ENCODE assay signal across 1 cellular context in the genomic region with DNA sequence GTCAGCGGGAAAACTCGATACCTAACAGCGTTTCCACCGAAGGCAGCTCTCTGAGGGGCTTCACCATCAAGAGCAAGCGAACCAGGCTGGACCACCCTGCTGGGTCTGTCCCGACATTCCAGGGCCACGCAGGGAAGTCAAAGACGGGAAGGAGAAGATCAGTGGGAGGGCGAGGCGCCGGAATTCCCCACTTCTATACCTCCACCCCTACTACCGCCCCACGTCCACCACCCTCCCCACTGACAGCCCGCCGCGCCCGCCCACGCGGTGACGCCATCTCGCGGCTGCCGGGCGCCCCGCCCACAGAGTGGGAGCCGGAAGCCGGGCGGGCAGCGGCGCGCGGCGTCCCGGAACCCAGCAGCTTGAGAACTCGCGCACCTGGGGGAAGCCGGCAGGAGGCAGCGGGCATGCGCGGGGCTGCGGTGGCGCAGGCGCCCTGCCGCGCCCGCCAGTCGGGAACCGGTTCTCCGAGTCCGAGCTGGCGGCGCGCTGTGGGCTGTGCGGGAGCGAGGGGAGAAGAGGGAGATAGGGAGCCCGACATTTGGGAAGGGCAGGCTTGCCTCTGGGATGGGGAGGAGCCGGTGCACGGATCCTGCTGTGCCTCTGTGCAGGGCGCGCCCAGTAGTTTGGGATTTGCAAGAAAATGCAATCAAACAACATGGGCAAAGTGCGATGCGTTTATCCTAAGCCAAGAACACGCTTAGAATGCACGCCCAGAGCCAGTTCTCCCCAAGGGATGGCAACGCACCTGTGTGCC.
TF ChIP-seq lines count a peak whose summit lies in the region.

No MANE protein-coding gene starts in this region.

TF ChIP-seq in GM12878, 131 proteins besides CTCF, POLR2A, EP300 and RAD21 (continued from another document):
- TF ChIP-seq, protein P1, sequence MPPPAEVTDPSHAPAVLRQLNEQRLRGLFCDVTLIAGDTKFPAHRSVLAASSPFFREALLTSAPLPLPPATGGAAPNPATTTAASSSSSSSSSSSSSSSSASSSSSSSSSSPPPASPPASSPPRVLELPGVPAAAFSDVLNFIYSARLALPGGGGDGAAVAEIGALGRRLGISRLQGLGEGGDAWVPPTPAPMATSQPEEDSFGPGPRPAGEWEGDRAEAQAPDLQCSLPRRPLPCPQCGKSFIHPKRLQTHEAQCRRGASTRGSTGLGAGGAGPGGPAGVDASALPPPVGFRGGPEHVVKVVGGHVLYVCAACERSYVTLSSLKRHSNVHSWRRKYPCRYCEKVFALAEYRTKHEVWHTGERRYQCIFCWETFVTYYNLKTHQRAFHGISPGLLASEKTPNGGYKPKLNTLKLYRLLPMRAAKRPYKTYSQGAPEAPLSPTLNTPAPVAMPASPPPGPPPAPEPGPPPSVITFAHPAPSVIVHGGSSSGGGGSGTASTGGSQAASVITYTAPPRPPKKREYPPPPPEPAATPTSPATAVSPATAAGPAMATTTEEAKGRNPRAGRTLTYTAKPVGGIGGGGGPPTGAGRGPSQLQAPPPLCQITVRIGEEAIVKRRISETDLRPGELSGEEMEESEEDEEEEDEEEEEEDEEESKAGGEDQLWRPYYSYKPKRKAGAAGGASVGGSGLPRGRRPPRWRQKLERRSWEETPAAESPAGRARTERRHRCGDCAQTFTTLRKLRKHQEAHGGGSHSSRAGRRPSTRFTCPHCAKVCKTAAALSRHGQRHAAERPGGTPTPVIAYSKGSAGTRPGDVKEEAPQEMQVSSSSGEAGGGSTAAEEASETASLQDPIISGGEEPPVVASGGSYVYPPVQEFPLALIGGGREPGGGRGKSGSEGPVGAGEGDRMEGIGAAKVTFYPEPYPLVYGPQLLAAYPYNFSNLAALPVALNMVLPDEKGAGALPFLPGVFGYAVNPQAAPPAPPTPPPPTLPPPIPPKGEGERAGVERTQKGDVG (CRISPR knock-in tag; IDR thresholded peaks at IDR 0.05) = no peak
- TF ChIP-seq MEF2A (IDR thresholded peaks at IDR 0.05; ENCODE audit: insufficient read depth, low read depth, low read length) = 0 out of 2 replicates have a peak, but pooled peaks have one; percentile 55
- TF ChIP-seq, protein P2, sequence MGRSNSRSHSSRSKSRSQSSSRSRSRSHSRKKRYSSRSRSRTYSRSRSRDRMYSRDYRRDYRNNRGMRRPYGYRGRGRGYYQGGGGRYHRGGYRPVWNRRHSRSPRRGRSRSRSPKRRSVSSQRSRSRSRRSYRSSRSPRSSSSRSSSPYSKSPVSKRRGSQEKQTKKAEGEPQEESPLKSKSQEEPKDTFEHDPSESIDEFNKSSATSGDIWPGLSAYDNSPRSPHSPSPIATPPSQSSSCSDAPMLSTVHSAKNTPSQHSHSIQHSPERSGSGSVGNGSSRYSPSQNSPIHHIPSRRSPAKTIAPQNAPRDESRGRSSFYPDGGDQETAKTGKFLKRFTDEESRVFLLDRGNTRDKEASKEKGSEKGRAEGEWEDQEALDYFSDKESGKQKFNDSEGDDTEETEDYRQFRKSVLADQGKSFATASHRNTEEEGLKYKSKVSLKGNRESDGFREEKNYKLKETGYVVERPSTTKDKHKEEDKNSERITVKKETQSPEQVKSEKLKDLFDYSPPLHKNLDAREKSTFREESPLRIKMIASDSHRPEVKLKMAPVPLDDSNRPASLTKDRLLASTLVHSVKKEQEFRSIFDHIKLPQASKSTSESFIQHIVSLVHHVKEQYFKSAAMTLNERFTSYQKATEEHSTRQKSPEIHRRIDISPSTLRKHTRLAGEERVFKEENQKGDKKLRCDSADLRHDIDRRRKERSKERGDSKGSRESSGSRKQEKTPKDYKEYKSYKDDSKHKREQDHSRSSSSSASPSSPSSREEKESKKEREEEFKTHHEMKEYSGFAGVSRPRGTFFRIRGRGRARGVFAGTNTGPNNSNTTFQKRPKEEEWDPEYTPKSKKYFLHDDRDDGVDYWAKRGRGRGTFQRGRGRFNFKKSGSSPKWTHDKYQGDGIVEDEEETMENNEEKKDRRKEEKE (IDR thresholded peaks at IDR 0.05) = no peak
- no peak for TF ChIP-seq ZZZ3 (IDR thresholded peaks at IDR 0.05; ENCODE audit: control insufficient read depth, insufficient read length, low read depth)
- TF ChIP-seq WRNIP1 (IDR thresholded peaks at IDR 0.05; ENCODE audit: borderline replicate concordance, low read depth, low read length) = no peak
- TF ChIP-seq CHD1 (IDR thresholded peaks at IDR 0.05; ENCODE audit: low read depth, low read length) = no peak
- no peak for TF ChIP-seq RFX5 (IDR thresholded peaks at IDR 0.05; ENCODE audit: low read depth, low read length)
- peak; percentile 74 for TF ChIP-seq YY1 (IDR thresholded peaks at IDR 0.05; ENCODE audit: low read depth, low read length)
- TF ChIP-seq POLR2AphosphoS5 (IDR thresholded peaks at IDR 0.05; ENCODE audit: low read length) = peak; percentile 65
- TF ChIP-seq, protein P3, sequence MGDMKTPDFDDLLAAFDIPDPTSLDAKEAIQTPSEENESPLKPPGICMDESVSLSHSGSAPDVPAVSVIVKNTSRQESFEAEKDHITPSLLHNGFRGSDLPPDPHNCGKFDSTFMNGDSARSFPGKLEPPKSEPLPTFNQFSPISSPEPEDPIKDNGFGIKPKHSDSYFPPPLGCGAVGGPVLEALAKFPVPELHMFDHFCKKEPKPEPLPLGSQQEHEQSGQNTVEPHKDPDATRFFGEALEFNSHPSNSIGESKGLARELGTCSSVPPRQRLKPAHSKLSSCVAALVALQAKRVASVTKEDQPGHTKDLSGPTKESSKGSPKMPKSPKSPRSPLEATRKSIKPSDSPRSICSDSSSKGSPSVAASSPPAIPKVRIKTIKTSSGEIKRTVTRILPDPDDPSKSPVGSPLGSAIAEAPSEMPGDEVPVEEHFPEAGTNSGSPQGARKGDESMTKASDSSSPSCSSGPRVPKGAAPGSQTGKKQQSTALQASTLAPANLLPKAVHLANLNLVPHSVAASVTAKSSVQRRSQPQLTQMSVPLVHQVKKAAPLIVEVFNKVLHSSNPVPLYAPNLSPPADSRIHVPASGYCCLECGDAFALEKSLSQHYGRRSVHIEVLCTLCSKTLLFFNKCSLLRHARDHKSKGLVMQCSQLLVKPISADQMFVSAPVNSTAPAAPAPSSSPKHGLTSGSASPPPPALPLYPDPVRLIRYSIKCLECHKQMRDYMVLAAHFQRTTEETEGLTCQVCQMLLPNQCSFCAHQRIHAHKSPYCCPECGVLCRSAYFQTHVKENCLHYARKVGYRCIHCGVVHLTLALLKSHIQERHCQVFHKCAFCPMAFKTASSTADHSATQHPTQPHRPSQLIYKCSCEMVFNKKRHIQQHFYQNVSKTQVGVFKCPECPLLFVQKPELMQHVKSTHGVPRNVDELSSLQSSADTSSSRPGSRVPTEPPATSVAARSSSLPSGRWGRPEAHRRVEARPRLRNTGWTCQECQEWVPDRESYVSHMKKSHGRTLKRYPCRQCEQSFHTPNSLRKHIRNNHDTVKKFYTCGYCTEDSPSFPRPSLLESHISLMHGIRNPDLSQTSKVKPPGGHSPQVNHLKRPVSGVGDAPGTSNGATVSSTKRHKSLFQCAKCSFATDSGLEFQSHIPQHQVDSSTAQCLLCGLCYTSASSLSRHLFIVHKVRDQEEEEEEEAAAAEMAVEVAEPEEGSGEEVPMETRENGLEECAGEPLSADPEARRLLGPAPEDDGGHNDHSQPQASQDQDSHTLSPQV (IDR thresholded peaks at IDR 0.05) = peak; percentile 59; the same call in 1 of the 2 replicates
- TF ChIP-seq BCL11A (IDR thresholded peaks at IDR 0.05; ENCODE audit: low read depth, low read length) = 0 out of 2 replicates have a peak, but pooled peaks have one; percentile 10
- TF ChIP-seq DPF2 (IDR thresholded peaks at IDR 0.05) = peak; percentile 97
